1 cellular context compared by ENCODE assay signal in genomic region chr5:139575751-139576150, GRCh38.
TF ChIP-seq lines count a peak whose summit lies in the region.

No MANE protein-coding gene starts in this region.

TF ChIP-seq in WTC11, 78 proteins besides CTCF, POLR2A, EP300 and RAD21 (continued from another document):
- TF ChIP-seq PRDM15 (CRISPR knock-in tag; IDR thresholded peaks at IDR 0.05) (no peak), ATF1 (CRISPR knock-in tag; IDR thresholded peaks at IDR 0.05) (no peak), ZNF396 (CRISPR knock-in tag; IDR thresholded peaks at IDR 0.05; ENCODE audit: borderline replicate concordance) (no peak), ZBTB21 (CRISPR knock-in tag; IDR thresholded peaks at IDR 0.05; ENCODE audit: borderline replicate concordance) (no peak), ETV6 (CRISPR knock-in tag; IDR thresholded peaks at IDR 0.05) (no peak), TEAD4 (CRISPR knock-in tag; IDR thresholded peaks at IDR 0.05) (no peak)
- TF ChIP-seq, protein P1, sequence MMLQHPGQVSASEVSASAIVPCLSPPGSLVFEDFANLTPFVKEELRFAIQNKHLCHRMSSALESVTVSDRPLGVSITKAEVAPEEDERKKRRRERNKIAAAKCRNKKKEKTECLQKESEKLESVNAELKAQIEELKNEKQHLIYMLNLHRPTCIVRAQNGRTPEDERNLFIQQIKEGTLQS (CRISPR knock-in tag; conservative IDR thresholded peaks at IDR 0.05) = no peak
